In genomic region chr17:19977360-19978205, GRCh38 we compare ENCODE assay signal across 1 cellular context.
A peak's percentile ranks its signal among the peaks of the same experiment; 100 is the strongest.
TF ChIP-seq lines count a peak whose summit lies in the region.

AKAP10 (minus strand) TSS chr17:19977828; CDS start chr17:19977679, 149 bp downstream.

TF ChIP-seq in A549, 52 proteins besides CTCF, POLR2A, EP300 and RAD21 (continued from another document):
- TF ChIP-seq E2F6 (IDR thresholded peaks at IDR 0.05; ENCODE audit: borderline replicate concordance, low read depth), result peak; percentile 99
- TF ChIP-seq TP53 (CRISPR knock-in tag; IDR thresholded peaks at IDR 0.05), result no peak
- no peak for TF ChIP-seq KDM1A (IDR thresholded peaks at IDR 0.05; ENCODE audit: low read depth)
- TF ChIP-seq FOXS1 (CRISPR knock-in tag; IDR thresholded peaks at IDR 0.05), result 0 out of 2 replicates have a peak, but pooled peaks have one; percentile 15
- TF ChIP-seq NR3C1 (IDR thresholded peaks at IDR 0.05), result no peak
- TF ChIP-seq JUNB (IDR thresholded peaks at IDR 0.05), result no peak
- no peak for TF ChIP-seq REST (IDR thresholded peaks at IDR 0.05)
- TF ChIP-seq CBX2 (IDR thresholded peaks at IDR 0.05; ENCODE audit: borderline replicate concordance, low read depth), result no peak
- TF ChIP-seq MAFK (IDR thresholded peaks at IDR 0.05; ENCODE audit: partially characterized antibody), result no peak
- TF ChIP-seq MAX (IDR thresholded peaks at IDR 0.05), result peak; percentile 99
- TF ChIP-seq PBX3 (IDR thresholded peaks at IDR 0.05), result 0 out of 2 replicates have a peak, but pooled peaks have one; percentile 30
- no peak; the same call in 2 of the 3 replicates for TF ChIP-seq SMC3 (IDR thresholded peaks at IDR 0.05)
- TF ChIP-seq ZSCAN20 (CRISPR knock-in tag; IDR thresholded peaks at IDR 0.05), result no peak
- peak; percentile 91 for TF ChIP-seq PHF8 (IDR thresholded peaks at IDR 0.05; ENCODE audit: borderline replicate concordance, low read depth)
- no peak for TF ChIP-seq NFE2L2 (conservative IDR thresholded peaks at IDR 0.05; ENCODE audit: low read length)
- no peak for TF ChIP-seq CBX8 (IDR thresholded peaks at IDR 0.05)
- no peak for TF ChIP-seq CEBPB (IDR thresholded peaks at IDR 0.05)
- TF ChIP-seq BCL3 (IDR thresholded peaks at IDR 0.05), result peak; percentile 83; the same call in 2 of the 3 replicates
- TF ChIP-seq KDM5A (IDR thresholded peaks at IDR 0.05), result peak; percentile 77
- peak; percentile 56; the same call in 1 of the 2 replicates for TF ChIP-seq NPAS2 (CRISPR knock-in tag; IDR thresholded peaks at IDR 0.05; ENCODE audit: borderline replicate concordance)
- TF ChIP-seq EHF (CRISPR knock-in tag; IDR thresholded peaks at IDR 0.05), result no peak
